ENCODE assay signal across 1 cellular context in the genomic region with DNA sequence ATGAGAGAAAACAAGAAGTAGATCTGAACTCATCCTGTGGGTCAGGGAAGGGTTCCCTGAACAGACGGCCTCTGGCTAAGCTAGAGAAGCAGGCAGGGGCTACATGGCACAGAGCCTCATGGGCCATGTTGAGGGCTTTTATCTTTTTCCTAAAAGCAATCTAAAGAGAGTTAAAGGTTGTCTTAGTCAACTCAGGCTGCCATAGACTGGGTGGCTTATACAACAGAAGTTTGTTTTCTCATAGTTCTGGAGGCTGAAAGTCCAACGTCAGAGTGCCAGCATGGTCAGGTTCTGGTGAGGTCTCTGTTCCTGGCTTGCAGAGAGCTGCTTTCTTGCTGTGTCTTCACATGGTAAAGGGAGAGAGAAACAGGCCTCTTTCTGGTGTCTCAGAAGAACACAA.
A peak's percentile ranks its signal among the peaks of the same experiment; 100 is the strongest.
TF ChIP-seq lines count a peak whose summit lies in the region.

No MANE protein-coding gene starts in this region.

TF ChIP-seq in liver, 16 proteins besides CTCF, POLR2A, EP300 and RAD21 (continued from another document):
- TF ChIP-seq FOXA1 (IDR thresholded peaks at IDR 0.05) (no peak), RXRA (IDR thresholded peaks at IDR 0.05) (peak; percentile 42 to 50), HNF4G (IDR thresholded peaks at IDR 0.05) (no peak), ZBTB33 (IDR thresholded peaks at IDR 0.05) (no peak), FOXA2 (IDR thresholded peaks at IDR 0.05) (no peak)
- TF ChIP-seq, protein P1, sequence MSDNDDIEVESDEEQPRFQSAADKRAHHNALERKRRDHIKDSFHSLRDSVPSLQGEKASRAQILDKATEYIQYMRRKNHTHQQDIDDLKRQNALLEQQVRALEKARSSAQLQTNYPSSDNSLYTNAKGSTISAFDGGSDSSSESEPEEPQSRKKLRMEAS (IDR thresholded peaks at IDR 0.05), result no peak
- TF ChIP-seq, protein P2, sequence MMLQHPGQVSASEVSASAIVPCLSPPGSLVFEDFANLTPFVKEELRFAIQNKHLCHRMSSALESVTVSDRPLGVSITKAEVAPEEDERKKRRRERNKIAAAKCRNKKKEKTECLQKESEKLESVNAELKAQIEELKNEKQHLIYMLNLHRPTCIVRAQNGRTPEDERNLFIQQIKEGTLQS (IDR thresholded peaks at IDR 0.05), result no peak
